In the genomic region with DNA sequence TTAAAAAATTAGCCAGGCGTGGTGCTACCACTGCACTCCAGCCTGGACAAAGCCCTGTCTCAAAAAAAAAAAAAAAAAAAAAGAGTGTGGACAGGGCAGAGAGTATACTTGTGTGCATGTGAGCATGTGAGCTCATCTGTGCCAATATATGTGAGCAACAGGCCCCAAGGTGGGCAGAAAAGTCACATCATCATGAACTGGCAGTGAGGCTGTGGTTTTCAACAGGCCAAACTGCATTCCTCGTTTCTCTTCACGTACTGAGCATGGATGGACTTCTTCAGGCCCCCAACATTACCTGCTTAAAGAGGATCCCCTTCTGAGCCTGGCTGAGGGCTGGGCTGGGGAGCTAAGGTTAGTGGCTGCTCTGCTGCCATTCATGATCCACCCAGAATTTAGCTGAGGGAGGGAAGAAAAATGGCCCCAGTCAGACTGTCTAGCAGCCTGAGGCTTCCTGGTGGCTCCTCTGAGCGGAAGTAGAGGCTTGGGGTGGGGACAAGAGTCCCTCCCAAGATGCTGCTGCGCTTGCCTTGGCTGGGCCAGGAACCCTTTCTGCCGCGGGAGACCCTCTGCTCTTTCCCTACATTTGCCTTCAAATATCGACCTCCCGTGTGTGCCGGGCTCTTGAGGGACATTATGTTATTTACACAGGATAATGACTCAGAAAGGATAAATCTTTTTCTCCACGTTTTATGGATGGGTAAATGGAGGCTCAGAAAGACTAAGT, we compare ENCODE assay signal across 17 cellular contexts. TPM values are rescaled to one million over a fixed set of nuclear protein-coding genes. Genes with fewer than 3 reads are reported as not detected.
A peak's percentile ranks its signal among the peaks of the same experiment; 100 is the strongest.
DNase-seq lines count a peak whose midpoint lies in the region; ATAC-seq and TF ChIP-seq lines count a peak whose summit lies in the region.
"Had no signal": no experiment of that assay in that cellular context is flagged by ENCODE, and none has a peak within 500 bp of the region (broad histone marks: within the 10 kb centered on the region; RNA-seq: fewer than 3 reads in every experiment).

No MANE protein-coding gene starts in this region.

- H3K4me1 ChIP-seq in PC-3 (ENCODE audit: insufficient read depth, low read length) (peaks cover 15% of the 10 kb centered on the region), testis (no peaks in the 10 kb centered on the region)
- H3K4me1 ChIP-seq: BLaER1, Caco-2 had no signal

- no peaks in the 10 kb centered on the region for H3K79me2 ChIP-seq in PC-3 (ENCODE audit: low read length)

- peak; percentile 4 for DNase-seq in DMS53 (lab: John Stamatoyannopoulos, UW)
- no peak for DNase-seq in DMS53 treated with DMSO at 0.1 percent for 48 hours (lab: John Stamatoyannopoulos, UW; ENCODE audit: unreplicated experiment)
- DNase-seq in PC-3 = peak; percentile 78
- no peak for DNase-seq in progenitor cell of endocrine pancreas (ENCODE audit: low spot score, unreplicated experiment)
- no peak for DNase-seq in activated CD8-positive, alpha-beta memory T cell treated with anti-CD3 and anti-CD28 coated beads, Interleukin-2, amount 10 ng/mL, durations not matched to agents 7 days and 5 days
- no peak for DNase-seq in testis
- no peak for DNase-seq in activated CD4-positive, alpha-beta T cell treated with anti-CD3 and anti-CD28 coated beads, Interleukin-2, amount 10 ng/mL, durations not matched to agents 7 days and 5 days
- DNase-seq: AML-193; Caco-2; CD8-positive, alpha-beta memory T cell; HCEC 1CT had no signal

- peak overlapping the region; percentile 79 for H2AFZ ChIP-seq in PC-3 (ENCODE audit: low read length)

- H3K4me2 ChIP-seq in PC-3 (ENCODE audit: low read length) = peak overlapping the region; percentile 69
- H3K4me2 ChIP-seq: BLaER1 had no signal

- TF ChIP-seq POLR2A in testis (IDR thresholded peaks at IDR 0.05) = no peak

- no peak overlapping the region for H3K4me3 Mint-ChIP-seq in progenitor cell of endocrine pancreas (ENCODE audit: low read depth)
- no peak overlapping the region for H3K4me3 Mint-ChIP-seq in activated CD8-positive, alpha-beta memory T cell treated with anti-CD3 and anti-CD28 coated beads, Interleukin-2, amount 10 ng/mL, durations not matched to agents 7 days and 5 days
- H3K4me3 Mint-ChIP-seq in activated CD4-positive, alpha-beta T cell treated with anti-CD3 and anti-CD28 coated beads, Interleukin-2, amount 10 ng/mL, durations not matched to agents 7 days and 5 days = no peak overlapping the region
- H3K4me3 Mint-ChIP-seq: CD8-positive, alpha-beta memory T cell; IgD-negative memory B cell had no signal

- H3K36me3 Mint-ChIP-seq in progenitor cell of endocrine pancreas (ENCODE audit: insufficient read depth) = no peaks in the 10 kb centered on the region
- no peaks in the 10 kb centered on the region for H3K36me3 Mint-ChIP-seq in activated CD8-positive, alpha-beta memory T cell treated with anti-CD3 and anti-CD28 coated beads, Interleukin-2, amount 10 ng/mL, durations not matched to agents 7 days and 5 days
- H3K36me3 Mint-ChIP-seq in activated CD4-positive, alpha-beta T cell treated with anti-CD3 and anti-CD28 coated beads, Interleukin-2, amount 10 ng/mL, durations not matched to agents 7 days and 5 days (ENCODE audit: low read depth) = no peaks in the 10 kb centered on the region

- peak overlapping the region; percentile 74 for H3K27ac ChIP-seq in PC-3 (ENCODE audit: low read length)
- H3K27ac ChIP-seq in cingulate gyrus (ENCODE audit: low read depth, low read length) = peak overlapping the region; percentile 6
- no peak overlapping the region for H3K27ac ChIP-seq in testis
- H3K27ac ChIP-seq: 22Rv1, BLaER1 had no signal

- peak overlapping the region; percentile 33; the same call in 1 of the 2 replicates for H3K4me3 ChIP-seq in PC-3 (ENCODE audit: low read length)
- no peak overlapping the region for H3K4me3 ChIP-seq in testis
- H3K4me3 ChIP-seq: BLaER1 had no signal

- POLR2A ChIA-PET in PC-3 (lab: Charles Lee; ENCODE audit: unreplicated experiment) = no interaction called here
- POLR2A ChIA-PET in activated CD4-positive, alpha-beta T cell treated with anti-CD3 and anti-CD28 coated beads, Interleukin-2, amount 10 ng/mL, durations not matched to agents 7 days and 5 days (lab: Charles Lee) = no interaction called here

- H3K36me3 ChIP-seq in PC-3 (ENCODE audit: low read depth, low read length) (no peaks in the 10 kb centered on the region), testis (ENCODE audit: low read depth, missing control alignments) (no peaks in the 10 kb centered on the region)
- H3K36me3 ChIP-seq: BLaER1 had no signal

- no peaks in the 10 kb centered on the region for H3K9me3 ChIP-seq in PC-3 (ENCODE audit: low read length)
- no peaks in the 10 kb centered on the region for H3K9me3 ChIP-seq in testis
- H3K9me3 ChIP-seq: Caco-2 had no signal

- 83 to 95% methylated on average over 2 to 11 of the region's 11 CpGs for WGBS in testis, 2 donors

- no peaks in the 10 kb centered on the region for H3K9me2 ChIP-seq in PC-3 (replicated peaks; ENCODE audit: low read length)

- no peaks in the 10 kb centered on the region for H3K27me3 Mint-ChIP-seq in progenitor cell of endocrine pancreas
- H3K27me3 Mint-ChIP-seq in activated CD8-positive, alpha-beta memory T cell treated with anti-CD3 and anti-CD28 coated beads, Interleukin-2, amount 10 ng/mL, durations not matched to agents 7 days and 5 days = no peaks in the 10 kb centered on the region
- H3K27me3 Mint-ChIP-seq in activated CD4-positive, alpha-beta T cell treated with anti-CD3 and anti-CD28 coated beads, Interleukin-2, amount 10 ng/mL, durations not matched to agents 7 days and 5 days = no peaks in the 10 kb centered on the region

- peaks cover 1% of the 10 kb centered on the region for H3K4me1 Mint-ChIP-seq in progenitor cell of endocrine pancreas (ENCODE audit: low read depth)
- no peaks in the 10 kb centered on the region for H3K4me1 Mint-ChIP-seq in activated CD8-positive, alpha-beta memory T cell treated with anti-CD3 and anti-CD28 coated beads, Interleukin-2, amount 10 ng/mL, durations not matched to agents 7 days and 5 days
- no peaks in the 10 kb centered on the region for H3K4me1 Mint-ChIP-seq in activated CD4-positive, alpha-beta T cell treated with anti-CD3 and anti-CD28 coated beads, Interleukin-2, amount 10 ng/mL, durations not matched to agents 7 days and 5 days
- H3K4me1 Mint-ChIP-seq: CD8-positive, alpha-beta memory T cell had no signal

- intact Hi-C loops in PC-3 (cut with micrococcal nuclease) (no loop called here), testis (cut with DNase I; ENCODE audit: low total_unique reads) (no loop called here)

- peak overlapping the region; percentile 18 for H3K27ac Mint-ChIP-seq in progenitor cell of endocrine pancreas
- no peak overlapping the region for H3K27ac Mint-ChIP-seq in activated CD8-positive, alpha-beta memory T cell treated with anti-CD3 and anti-CD28 coated beads, Interleukin-2, amount 10 ng/mL, durations not matched to agents 7 days and 5 days
- no peak overlapping the region for H3K27ac Mint-ChIP-seq in activated CD4-positive, alpha-beta T cell treated with anti-CD3 and anti-CD28 coated beads, Interleukin-2, amount 10 ng/mL, durations not matched to agents 7 days and 5 days
- H3K27ac Mint-ChIP-seq: CD8-positive, alpha-beta memory T cell; IgD-negative memory B cell had no signal

- H3K9ac ChIP-seq in PC-3 (ENCODE audit: low read length) = peak overlapping the region; percentile 44; the same call in 1 of the 2 replicates
- H3K9ac ChIP-seq: BLaER1 had no signal

- ATAC-seq in PC-3 = peak; percentile 67
- no peak for ATAC-seq in activated CD8-positive, alpha-beta memory T cell treated with anti-CD3 and anti-CD28 coated beads, Interleukin-2, amount 10 ng/mL, durations not matched to agents 7 days and 5 days

- H3K27me3 ChIP-seq in PC-3 (ENCODE audit: low read length) (no peaks in the 10 kb centered on the region), testis (no peaks in the 10 kb centered on the region)
- H3K27me3 ChIP-seq: BLaER1 had no signal

- no peak for TF ChIP-seq CTCF in PC-3 (conservative IDR thresholded peaks at IDR 0.05; ENCODE audit: low read depth, low read length)
- TF ChIP-seq CTCF in progenitor cell of endocrine pancreas (IDR thresholded peaks at IDR 0.05; ENCODE audit: unreplicated experiment) = no peak
- no peak for TF ChIP-seq CTCF in testis (IDR thresholded peaks at IDR 0.05)

- BruUV-seq in PC-3 (replicated peaks; lab: Mats Ljungman, UMichigan) = no TSS peak

- CTCF ChIA-PET in PC-3 (lab: Charles Lee) = no interaction called here
- CTCF ChIA-PET in activated CD8-positive, alpha-beta memory T cell treated with anti-CD3 and anti-CD28 coated beads, Interleukin-2, amount 10 ng/mL, durations not matched to agents 7 days and 5 days (lab: Charles Lee) = interaction anchor here (0.7 kb wide), 1 partner anchor 88 kb away, joined by 4 read pairs; no protein-coding TSS in a partner anchor
- CTCF ChIA-PET in activated CD4-positive, alpha-beta T cell treated with anti-CD3 and anti-CD28 coated beads, Interleukin-2, amount 10 ng/mL, durations not matched to agents 7 days and 5 days (lab: Charles Lee) = no interaction called here

- no peaks in the 10 kb centered on the region for H3F3A ChIP-seq in PC-3 (ENCODE audit: low read length, unreplicated experiment)

- peaks cover 14% of the 10 kb centered on the region for H3K9me3 Mint-ChIP-seq in progenitor cell of endocrine pancreas (ENCODE audit: low read depth)
- H3K9me3 Mint-ChIP-seq in activated CD8-positive, alpha-beta memory T cell treated with anti-CD3 and anti-CD28 coated beads, Interleukin-2, amount 10 ng/mL, durations not matched to agents 7 days and 5 days (ENCODE audit: low read depth) = no peaks in the 10 kb centered on the region
- H3K9me3 Mint-ChIP-seq in activated CD4-positive, alpha-beta T cell treated with anti-CD3 and anti-CD28 coated beads, Interleukin-2, amount 10 ng/mL, durations not matched to agents 7 days and 5 days = no peaks in the 10 kb centered on the region
- H3K9me3 Mint-ChIP-seq: CD8-positive, alpha-beta memory T cell had no signal

- H4K20me1 ChIP-seq in PC-3 (ENCODE audit: low read length) = no peaks in the 10 kb centered on the region
- H4K20me1 ChIP-seq: BLaER1 had no signal

RNA-seq across cellular contexts. Expression of a gene that starts 55.0 kb away (rescaled TPM):
- total RNA-seq in PC-3 (2014; rRNA removed) (0.18 and 0.40 TPM in 2 replicates), progenitor cell of endocrine pancreas (not detected in 2 replicates), testis (1 to 10 TPM; 4.0 to 5.8 TPM)
- not detected for total RNA-seq in activated CD8-positive, alpha-beta memory T cell treated with anti-CD3 and anti-CD28 coated beads, Interleukin-2, amount 10 ng/mL, durations not matched to agents 7 days and 5 days
- polyA plus RNA-seq in testis (ENCODE audit: insufficient read depth, low read depth, low replicate concordance) = 5.6 TPM
- not detected for total RNA-seq in activated CD4-positive, alpha-beta T cell treated with anti-CD3 and anti-CD28 coated beads, Interleukin-2, amount 10 ng/mL, durations not matched to agents 7 days and 5 days
- total RNA-seq: Caco-2; CD8-positive, alpha-beta memory T cell; Daoy; H1 had no signal
- polyA plus RNA-seq: CD8-positive, alpha-beta memory T cell; H1; IgD-negative memory B cell had no signal

Comparison
In these comparisons a context has a peak if more than half of its experiments do, and no peak if none do; other contexts are left out.
1. DNase-seq: peak in DMS53 (single experiment) and PC-3 (single experiment); none in DMS53 treated with DMSO at 0.1 percent for 48 hours (single experiment), progenitor cell of endocrine pancreas (single experiment), activated CD8-positive, alpha-beta memory T cell treated with anti-CD3 and anti-CD28 coated beads, Interleukin-2, amount 10 ng/mL, durations not matched to agents 7 days and 5 days (single experiment), testis (single experiment) and activated CD4-positive, alpha-beta T cell treated with anti-CD3 and anti-CD28 coated beads, Interleukin-2, amount 10 ng/mL, durations not matched to agents 7 days and 5 days (single experiment).
2. H3K27ac ChIP-seq: peak in PC-3 (single experiment) and cingulate gyrus (single experiment); none in testis (0 of 2).